ENCODE assay signal across 23 cellular contexts in genomic region chr21:33608559-33608958, GRCh38. TPM values are rescaled to one million over a fixed set of nuclear protein-coding genes. Genes with fewer than 3 reads are reported as not detected.
DNase-seq lines count a peak whose midpoint lies in the region; ATAC-seq and TF ChIP-seq lines count a peak whose summit lies in the region.
"Had no signal": no experiment of that assay in that cellular context is flagged by ENCODE, and none has a peak within 500 bp of the region (broad histone marks: within the 10 kb centered on the region; RNA-seq: fewer than 3 reads in every experiment).

No MANE protein-coding gene starts in this region.

- no peaks in the 10 kb centered on the region for H3K4me1 Mint-ChIP-seq in MCF 10A (ENCODE audit: insufficient read depth, unreplicated experiment)
- H3K4me1 Mint-ChIP-seq in activated T-helper 1 cell treated with anti-CD3 and anti-CD28 coated beads, Interleukin-12 subunit alpha, Interleukin-12 subunit beta, Interleukin-2, Interleukin-4 antibody, amounts not matched to agents 30 ng/mL and 10 ng/mL and 1 ng/mL, durations not matched to agents 14 hours and 24 hours and 36 hours (ENCODE audit: low read depth), result no peaks in the 10 kb centered on the region
- H3K4me1 Mint-ChIP-seq in activated naive CD8-positive, alpha-beta T cell treated with anti-CD3 and anti-CD28 coated beads, Interleukin-2, amount 50 U/mL, for 24 hours, result no peaks in the 10 kb centered on the region
- H3K4me1 Mint-ChIP-seq: CD14-positive monocyte, H9 had no signal

- H2AFZ ChIP-seq in mammary epithelial cell (ENCODE audit: low read depth, low read length), result no peak overlapping the region

- dilution Hi-C loops in mammary epithelial cell (cut with HindIII; ENCODE audit: low sequenced_read_pairs), result no loop called here

- in situ Hi-C loops in mammary epithelial cell (cut with MboI; ENCODE audit: low sequenced_read_pairs in 2 of 2), result no loop called here

- H3K9me3 ChIP-seq in mammary epithelial cell (replicated peaks; ENCODE audit: insufficient read depth, low read length), result no peaks in the 10 kb centered on the region
- H3K9me3 ChIP-seq: pancreas, upper lobe of left lung had no signal

- peaks cover 74% of the 10 kb centered on the region for H3K36me3 Mint-ChIP-seq in MCF 10A (ENCODE audit: insufficient read depth, unreplicated experiment)
- H3K36me3 Mint-ChIP-seq in activated T-helper 1 cell treated with anti-CD3 and anti-CD28 coated beads, Interleukin-12 subunit alpha, Interleukin-12 subunit beta, Interleukin-2, Interleukin-4 antibody, amounts not matched to agents 30 ng/mL and 10 ng/mL and 1 ng/mL, durations not matched to agents 14 hours and 24 hours and 36 hours (ENCODE audit: low read depth), result peaks cover 11% of the 10 kb centered on the region
- peaks cover 10% of the 10 kb centered on the region for H3K36me3 Mint-ChIP-seq in activated naive CD8-positive, alpha-beta T cell treated with anti-CD3 and anti-CD28 coated beads, Interleukin-2, amount 50 U/mL, for 24 hours (ENCODE audit: low read depth)
- H3K36me3 Mint-ChIP-seq: natural killer cell had no signal

- no peaks in the 10 kb centered on the region for H3K27me3 Mint-ChIP-seq in MCF 10A (ENCODE audit: insufficient read depth, unreplicated experiment)
- no peaks in the 10 kb centered on the region for H3K27me3 Mint-ChIP-seq in activated T-helper 1 cell treated with anti-CD3 and anti-CD28 coated beads, Interleukin-12 subunit alpha, Interleukin-12 subunit beta, Interleukin-2, Interleukin-4 antibody, amounts not matched to agents 30 ng/mL and 10 ng/mL and 1 ng/mL, durations not matched to agents 14 hours and 24 hours and 36 hours (ENCODE audit: insufficient read depth)
- H3K27me3 Mint-ChIP-seq in activated naive CD8-positive, alpha-beta T cell treated with anti-CD3 and anti-CD28 coated beads, Interleukin-2, amount 50 U/mL, for 24 hours, result no peaks in the 10 kb centered on the region
- H3K27me3 Mint-ChIP-seq: effector memory CD8-positive, alpha-beta T cell; stimulated activated naive CD8-positive, alpha-beta T cell treated with anti-CD3 and anti-CD28 coated beads, Interleukin-15, Interleukin-2, amounts not matched to agents 100 ng/mL and 50 ng/mL, for 24 hours had no signal

- WGBS in mammary epithelial cell (ENCODE audit: low coverage, missing lambda C conversion rate), result 88% methylated on average over 1 of the region's 1 CpG

- peaks cover 9% of the 10 kb centered on the region for H3K36me3 ChIP-seq in mammary epithelial cell (ENCODE audit: insufficient read depth, low read length)

- TF ChIP-seq CTCF in MCF 10A (IDR thresholded peaks at IDR 0.05; ENCODE audit: unreplicated experiment) (no peak), mammary epithelial cell (conservative IDR thresholded peaks at IDR 0.05 in 1 of 2, IDR thresholded peaks at IDR 0.05 in 1 of 2; ENCODE audit: extremely low read depth in 1 of 2, insufficient read depth in 1 of 2, low read depth in 1 of 2, low read length in 2 of 2) (no peak), cardiac fibroblast (IDR thresholded peaks at IDR 0.05; ENCODE audit: low read depth, low read length) (no peak)

- no peak overlapping the region for H3K4me3 Mint-ChIP-seq in MCF 10A (ENCODE audit: unreplicated experiment)
- H3K4me3 Mint-ChIP-seq in activated T-helper 1 cell treated with anti-CD3 and anti-CD28 coated beads, Interleukin-12 subunit alpha, Interleukin-12 subunit beta, Interleukin-2, Interleukin-4 antibody, amounts not matched to agents 30 ng/mL and 10 ng/mL and 1 ng/mL, durations not matched to agents 14 hours and 24 hours and 36 hours, result no peak overlapping the region
- H3K4me3 Mint-ChIP-seq in activated naive CD8-positive, alpha-beta T cell treated with anti-CD3 and anti-CD28 coated beads, Interleukin-2, amount 50 U/mL, for 24 hours, result no peak overlapping the region
- H3K4me3 Mint-ChIP-seq: CD14-positive monocyte; effector memory CD8-positive, alpha-beta T cell; H9; natural killer cell; stimulated activated naive CD8-positive, alpha-beta T cell treated with anti-CD3 and anti-CD28 coated beads, Interleukin-15, Interleukin-2, amounts not matched to agents 100 ng/mL and 50 ng/mL, for 24 hours had no signal

- no peak overlapping the region for H3K4me2 ChIP-seq in mammary epithelial cell (ENCODE audit: insufficient read depth, low read depth, low read length)

- H3K27me3 ChIP-seq in mammary epithelial cell (ENCODE audit: insufficient read depth, low read length), result no peaks in the 10 kb centered on the region
- H3K27me3 ChIP-seq: pancreas, upper lobe of left lung had no signal

- H3K4me1 ChIP-seq in mammary epithelial cell (ENCODE audit: insufficient read depth, low read length), result no peaks in the 10 kb centered on the region
- H3K4me1 ChIP-seq: pancreas, upper lobe of left lung had no signal

- no peak overlapping the region for H3K9ac ChIP-seq in mammary epithelial cell (ENCODE audit: insufficient read depth, low read length)

- no TSS peak for BruUV-seq in MCF 10A (replicated peaks; lab: Mats Ljungman, UMichigan)
- no TSS peak for BruUV-seq in mammary epithelial cell (replicated peaks; lab: Mats Ljungman, UMichigan)

- no peak for DNase-seq in MCF 10A (ENCODE audit: unreplicated experiment)
- no peak for DNase-seq in mammary epithelial cell
- peak; percentile 64 to 77 for DNase-seq in cardiac fibroblast (ENCODE audit: low read depth in 2 of 2)
- peak; percentile 73 for DNase-seq in foreskin melanocyte
- DNase-seq in activated T-helper 1 cell treated with anti-CD3 and anti-CD28 coated beads, Interleukin-12 subunit alpha, Interleukin-12 subunit beta, Interleukin-2, Interleukin-4 antibody, amounts not matched to agents 30 ng/mL and 10 ng/mL and 1 ng/mL, durations not matched to agents 14 hours and 24 hours and 36 hours (ENCODE audit: low spot score), result no peak
- DNase-seq in activated naive CD8-positive, alpha-beta T cell treated with anti-CD3 and anti-CD28 coated beads, Interleukin-2, amount 50 U/mL, for 24 hours, result no peak
- no peak for DNase-seq in NCI-H1092 (lab: John Stamatoyannopoulos, UW)
- DNase-seq: effector memory CD8-positive, alpha-beta T cell; H9; kidney glomerular epithelial cell; natural killer cell; NCI-H146; NCI-H2171 treated with DMSO at 0.1 percent for 48 hours; pancreas; stimulated activated CD4-positive, alpha-beta T cell treated with anti-CD3 and anti-CD28 coated beads, Interleukin-2, amount 100 ng/mL, for 24 hours; T-helper 9 cell; upper lobe of left lung had no signal

- H3K27ac ChIP-seq in mammary epithelial cell (ENCODE audit: insufficient read depth, low read depth, low read length), result no peak overlapping the region
- H3K27ac ChIP-seq: pancreas, upper lobe of left lung had no signal

- no peak for ATAC-seq in activated naive CD8-positive, alpha-beta T cell treated with anti-CD3 and anti-CD28 coated beads, Interleukin-2, amount 50 U/mL, for 24 hours
- no peak for ATAC-seq in HG03139 (IDR thresholded peaks at IDR 0.05; ENCODE audit: unreplicated experiment)
- ATAC-seq: activated CD4-positive, CD25-positive, alpha-beta regulatory T cell treated with anti-CD3 and anti-CD28 coated beads, Interleukin-2, amount 50 U/mL, for 24 hours; effector memory CD8-positive, alpha-beta T cell; HepG2; natural killer cell; pancreas had no signal

- intact Hi-C loops in MCF 10A (cut with micrococcal nuclease), result loop anchor here (5.0 kb wide), 2 partner anchors 246 to 411 kb away; no protein-coding TSS in a partner anchor
- intact Hi-C loops in mammary epithelial cell (cut with micrococcal nuclease), result loop anchor here (10.0 kb wide), 1 partner anchor 234 kb away; no protein-coding TSS in a partner anchor
- intact Hi-C loops in activated T-helper 1 cell treated with anti-CD3 and anti-CD28 coated beads, Interleukin-12 subunit alpha, Interleukin-12 subunit beta, Interleukin-2, Interleukin-4 antibody, amounts not matched to agents 30 ng/mL and 10 ng/mL and 1 ng/mL, durations not matched to agents 14 hours and 24 hours and 36 hours (cut with micrococcal nuclease), result loop anchor here (5.0 kb wide), 2 partner anchors 41 to 411 kb away; no protein-coding TSS in a partner anchor

- no peaks in the 10 kb centered on the region for H3K79me2 ChIP-seq in mammary epithelial cell (ENCODE audit: insufficient read depth, low read length)

- POLR2A ChIA-PET in MCF 10A (lab: Yijun Ruan, JAX), result interaction anchor here (0.6 to 1.3 kb wide), 4 partner anchors 16 to 682 kb away, joined by 3 to 4 read pairs (median 3); partner anchors contain the start of gene DONSON

- H3K9me3 Mint-ChIP-seq in MCF 10A (ENCODE audit: unreplicated experiment), result no peaks in the 10 kb centered on the region
- H3K9me3 Mint-ChIP-seq in activated T-helper 1 cell treated with anti-CD3 and anti-CD28 coated beads, Interleukin-12 subunit alpha, Interleukin-12 subunit beta, Interleukin-2, Interleukin-4 antibody, amounts not matched to agents 30 ng/mL and 10 ng/mL and 1 ng/mL, durations not matched to agents 14 hours and 24 hours and 36 hours, result no peaks in the 10 kb centered on the region
- H3K9me3 Mint-ChIP-seq in activated naive CD8-positive, alpha-beta T cell treated with anti-CD3 and anti-CD28 coated beads, Interleukin-2, amount 50 U/mL, for 24 hours, result no peaks in the 10 kb centered on the region
- H3K9me3 Mint-ChIP-seq: CD14-positive monocyte; effector memory CD8-positive, alpha-beta T cell; H9; natural killer cell; stimulated activated naive CD8-positive, alpha-beta T cell treated with anti-CD3 and anti-CD28 coated beads, Interleukin-15, Interleukin-2, amounts not matched to agents 100 ng/mL and 50 ng/mL, for 24 hours had no signal

- H4K20me1 ChIP-seq in mammary epithelial cell (ENCODE audit: insufficient read depth, low read length), result no peaks in the 10 kb centered on the region

- H3K27ac Mint-ChIP-seq in MCF 10A (ENCODE audit: low read depth, unreplicated experiment), result peak overlapping the region; percentile 41
- H3K27ac Mint-ChIP-seq in activated T-helper 1 cell treated with anti-CD3 and anti-CD28 coated beads, Interleukin-12 subunit alpha, Interleukin-12 subunit beta, Interleukin-2, Interleukin-4 antibody, amounts not matched to agents 30 ng/mL and 10 ng/mL and 1 ng/mL, durations not matched to agents 14 hours and 24 hours and 36 hours, result no peak overlapping the region
- H3K27ac Mint-ChIP-seq in activated naive CD8-positive, alpha-beta T cell treated with anti-CD3 and anti-CD28 coated beads, Interleukin-2, amount 50 U/mL, for 24 hours, result no peak overlapping the region
- H3K27ac Mint-ChIP-seq: effector memory CD8-positive, alpha-beta T cell; natural killer cell had no signal

- CTCF ChIA-PET in MCF 10A (lab: Yijun Ruan, JAX) (interaction anchor here (0.6 to 1.2 kb wide), 4 partner anchors 8 to 760 kb away, joined by 3 to 4 read pairs (median 3); no protein-coding TSS in a partner anchor), mammary epithelial cell (lab: Charles Lee; ENCODE audit: low non-redundant PET) (no interaction called here)

- H3K4me3 ChIP-seq in mammary epithelial cell (replicated peaks in 1 of 3; ENCODE audit: insufficient read depth in 1 of 3, low read depth in 2 of 3, low read length in 3 of 3), result no peak overlapping the region
- H3K4me3 ChIP-seq in cardiac fibroblast (replicated peaks in 1 of 2; ENCODE audit: low read depth in 2 of 2, low read length in 2 of 2), result no peak overlapping the region
- H3K4me3 ChIP-seq: pancreas, SK-N-MC, upper lobe of left lung had no signal

RNA-seq across cellular contexts. Expression of gene DONSON, which starts 20.1 kb away (rescaled TPM):
- total RNA-seq in MCF 10A (2022) (9.3 and 10.0 TPM in 2 replicates), mammary epithelial cell (10 to 100 TPM in 1 of 2 donors, 1 to 10 TPM in 1; 8.0 to 22.9 TPM)
- polyA plus RNA-seq in mammary epithelial cell, result 25.7 TPM
- 37.2 TPM for polyA minus RNA-seq in mammary epithelial cell
- 37.5 and 38.7 TPM in 2 replicates for total RNA-seq in activated T-helper 1 cell treated with anti-CD3 and anti-CD28 coated beads, Interleukin-12 subunit alpha, Interleukin-12 subunit beta, Interleukin-2, Interleukin-4 antibody, amounts not matched to agents 30 ng/mL and 10 ng/mL and 1 ng/mL, durations not matched to agents 14 hours and 24 hours and 36 hours

RNA-seq across cellular contexts. Expression of gene CRYZL1, which starts 33.0 kb away (rescaled TPM):
- 35.2 and 40.0 TPM in 2 replicates for total RNA-seq in MCF 10A (2022)
- total RNA-seq in mammary epithelial cell, result 10 to 100 TPM; 21.0 to 21.4 TPM
- 21.5 TPM for polyA plus RNA-seq in mammary epithelial cell
- polyA minus RNA-seq in mammary epithelial cell, result 8.9 TPM
- 25.6 and 34.8 TPM in 2 replicates for total RNA-seq in activated T-helper 1 cell treated with anti-CD3 and anti-CD28 coated beads, Interleukin-12 subunit alpha, Interleukin-12 subunit beta, Interleukin-2, Interleukin-4 antibody, amounts not matched to agents 30 ng/mL and 10 ng/mL and 1 ng/mL, durations not matched to agents 14 hours and 24 hours and 36 hours

RNA-seq across cellular contexts. Expression of gene ITSN1, which starts 33.7 kb away (rescaled TPM):
- total RNA-seq in MCF 10A (2022), result 41.1 and 42.6 TPM in 2 replicates
- total RNA-seq in mammary epithelial cell, result 10 to 100 TPM; 18.7 to 34.0 TPM
- polyA plus RNA-seq in mammary epithelial cell, result 37.3 TPM
- 32.1 TPM for polyA minus RNA-seq in mammary epithelial cell
- 4.2 and 4.5 TPM in 2 replicates for total RNA-seq in activated T-helper 1 cell treated with anti-CD3 and anti-CD28 coated beads, Interleukin-12 subunit alpha, Interleukin-12 subunit beta, Interleukin-2, Interleukin-4 antibody, amounts not matched to agents 30 ng/mL and 10 ng/mL and 1 ng/mL, durations not matched to agents 14 hours and 24 hours and 36 hours

Comparison
In these comparisons a context has a peak if more than half of its experiments do, and no peak if none do; other contexts are left out.
1. DNase-seq: peak in cardiac fibroblast (2 of 2) and foreskin melanocyte (single experiment); none in MCF 10A (single experiment), mammary epithelial cell (single experiment), activated T-helper 1 cell treated with anti-CD3 and anti-CD28 coated beads, Interleukin-12 subunit alpha, Interleukin-12 subunit beta, Interleukin-2, Interleukin-4 antibody, amounts not matched to agents 30 ng/mL and 10 ng/mL and 1 ng/mL, durations not matched to agents 14 hours and 24 hours and 36 hours (single experiment), activated naive CD8-positive, alpha-beta T cell treated with anti-CD3 and anti-CD28 coated beads, Interleukin-2, amount 50 U/mL, for 24 hours (single experiment) and NCI-H1092 (single experiment).